35 cellular contexts compared by ENCODE assay signal in the genomic region with DNA sequence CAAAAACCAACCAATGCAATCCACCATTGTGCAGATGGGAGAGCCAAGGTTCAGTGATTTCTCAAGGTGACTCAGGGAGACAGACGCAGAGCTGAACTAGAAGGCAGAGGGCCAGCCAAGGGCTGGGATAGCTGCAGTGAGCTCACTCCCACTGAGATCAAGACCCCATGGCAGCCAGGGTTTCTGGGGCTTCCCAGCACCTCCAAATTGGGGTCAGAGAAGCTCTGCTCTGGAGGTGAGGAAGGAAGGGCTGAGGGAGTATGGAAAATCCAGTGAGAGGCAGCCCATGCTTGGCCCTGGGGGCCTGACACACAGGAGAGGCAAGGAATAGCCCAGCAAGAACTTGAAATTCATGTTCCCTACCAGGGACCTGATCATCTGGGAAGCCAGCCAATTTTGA.
"Had no signal": no experiment of that assay in that cellular context is flagged by ENCODE, and none has a peak within 500 bp of the region (broad histone marks: within the 10 kb centered on the region; RNA-seq: fewer than 3 reads in every experiment).

No MANE protein-coding gene starts in this region.

- H3K4me3 Mint-ChIP-seq: activated CD4-positive, alpha-beta memory T cell treated with anti-CD3 and anti-CD28 coated beads, Interleukin-2, amount 10 ng/mL, durations not matched to agents 7 days and 5 days; activated CD8-positive, alpha-beta memory T cell treated with anti-CD3 and anti-CD28 coated beads, Interleukin-2, amount 10 ng/mL, durations not matched to agents 7 days and 5 days; activated naive CD4-positive, alpha-beta T cell treated with anti-CD3 and anti-CD28 coated beads, Interleukin-2, amount 10 ng/mL, durations not matched to agents 7 days and 5 days; activated naive CD8-positive, alpha-beta T cell; activated naive CD8-positive, alpha-beta T cell treated with anti-CD3 and anti-CD28 coated beads, Interleukin-2, amount 50 U/mL, for 24 hours; brain; IgD-negative memory B cell; T-helper 1 cell treated with Interleukin-12 subunit alpha and Interleukin-12 subunit beta and Interleukin-4 antibody, amounts not matched to agents 30 μg/mL and 1 μg/mL, for 36 hours; T-helper 2 cell treated with Interferon-gamma antibody and Interleukin-4, amounts not matched to agents 5 μg/mL and 100 μg/mL, for 36 hours; WTC11 had no signal

- H3K9me3 Mint-ChIP-seq: activated CD4-positive, alpha-beta memory T cell treated with anti-CD3 and anti-CD28 coated beads, Interleukin-2, amount 10 ng/mL, durations not matched to agents 7 days and 5 days; activated naive CD4-positive, alpha-beta T cell treated with anti-CD3 and anti-CD28 coated beads, Interleukin-2, amount 10 ng/mL, durations not matched to agents 7 days and 5 days; activated naive CD8-positive, alpha-beta T cell treated with anti-CD3 and anti-CD28 coated beads, Interleukin-2, amount 50 U/mL, for 24 hours; T-helper 1 cell treated with Interleukin-12 subunit alpha and Interleukin-12 subunit beta and Interleukin-4 antibody, amounts not matched to agents 30 μg/mL and 1 μg/mL, for 36 hours; T-helper 2 cell treated with Interferon-gamma antibody and Interleukin-4, amounts not matched to agents 5 μg/mL and 100 μg/mL, for 36 hours; WTC11 had no signal

- H3K4me3 ChIP-seq: Peyer's patch, SJSA1 had no signal

- ATAC-seq: activated CD4-positive, CD25-positive, alpha-beta regulatory T cell treated with anti-CD3 and anti-CD28 coated beads, Interleukin-2, amount 50 U/mL, for 24 hours; activated CD8-positive, alpha-beta memory T cell treated with anti-CD3 and anti-CD28 coated beads, Interleukin-2, amount 10 ng/mL, durations not matched to agents 7 days and 5 days; activated naive CD8-positive, alpha-beta T cell treated with anti-CD3 and anti-CD28 coated beads, Interleukin-2, amount 50 U/mL, for 24 hours; PC-3; WTC11 had no signal

- DNase-seq: activated CD4-positive, alpha-beta memory T cell treated with anti-CD3 and anti-CD28 coated beads, Interleukin-2, amount 10 ng/mL, durations not matched to agents 7 days and 5 days; activated CD4-positive, alpha-beta T cell treated with anti-CD3 and anti-CD28 coated beads for 4 hours; activated CD8-positive, alpha-beta memory T cell treated with anti-CD3 and anti-CD28 coated beads for 24 hours; activated CD8-positive, alpha-beta memory T cell treated with anti-CD3 and anti-CD28 coated beads, Interleukin-2, amount 10 ng/mL, durations not matched to agents 7 days and 5 days; activated CD8-positive, alpha-beta memory T cell treated with anti-CD3 and anti-CD28 coated beads, Interleukin-2, amount 50 U/mL, for 48 hours; activated effector memory CD4-positive, alpha-beta T cell treated with Interleukin-2 at 50 U/mL for 16 hours; activated naive CD4-positive, alpha-beta T cell treated with anti-CD3 and anti-CD28 coated beads, Interleukin-2, amount 10 ng/mL, durations not matched to agents 7 days and 5 days; activated naive CD8-positive, alpha-beta T cell treated with anti-CD3 and anti-CD28 coated beads, Interleukin-2, amount 50 U/mL, for 24 hours; activated T-cell treated with anti-CD3 and anti-CD28 coated beads, Interleukin-2, amount 50 U/mL, for 48 hours; anterior cingulate cortex; central memory CD4-positive, alpha-beta T cell; Karpas-422; KBM-7; NCI-H1048; NCI-H1105 treated with DMSO at 0.1 percent for 48 hours; NCI-H1436 treated with DMSO at 0.1 percent for 48 hours; NCI-H187 treated with DMSO at 0.1 percent for 48 hours; NCI-H2081 treated with DMSO at 0.1 percent for 48 hours; NCI-H226; NCI-H446 treated with DMSO at 0.1 percent for 48 hours; NCI-H526; NCI-H748 treated with DMSO at 0.1 percent for 48 hours; NK-92 treated with Interleukin-12 subunit alpha and Interleukin-12 subunit beta, amount 100 ng/mL, for 24 hours; PC-3; RPMI8226; SHP77 treated with DMSO at 0.1 percent for 48 hours had no signal

- H3K27ac Mint-ChIP-seq: activated CD4-positive, alpha-beta memory T cell treated with anti-CD3 and anti-CD28 coated beads, Interleukin-2, amount 10 ng/mL, durations not matched to agents 7 days and 5 days; activated CD8-positive, alpha-beta memory T cell treated with anti-CD3 and anti-CD28 coated beads, Interleukin-2, amount 10 ng/mL, durations not matched to agents 7 days and 5 days; activated naive CD4-positive, alpha-beta T cell treated with anti-CD3 and anti-CD28 coated beads, Interleukin-2, amount 10 ng/mL, durations not matched to agents 7 days and 5 days; activated naive CD8-positive, alpha-beta T cell; activated naive CD8-positive, alpha-beta T cell treated with anti-CD3 and anti-CD28 coated beads, Interleukin-2, amount 50 U/mL, for 24 hours; brain; IgD-negative memory B cell; T-helper 1 cell treated with Interleukin-12 subunit alpha and Interleukin-12 subunit beta and Interleukin-4 antibody, amounts not matched to agents 30 μg/mL and 1 μg/mL, for 36 hours; T-helper 2 cell treated with Interferon-gamma antibody and Interleukin-4, amounts not matched to agents 5 μg/mL and 100 μg/mL, for 36 hours; WTC11 had no signal

- H3K36me3 Mint-ChIP-seq: activated CD8-positive, alpha-beta memory T cell treated with anti-CD3 and anti-CD28 coated beads, Interleukin-2, amount 10 ng/mL, durations not matched to agents 7 days and 5 days; activated naive CD4-positive, alpha-beta T cell treated with anti-CD3 and anti-CD28 coated beads, Interleukin-2, amount 10 ng/mL, durations not matched to agents 7 days and 5 days; activated naive CD8-positive, alpha-beta T cell; brain; IgD-negative memory B cell; WTC11 had no signal

- H3K27ac ChIP-seq: Peyer's patch, SJSA1 had no signal

- H3K4me1 Mint-ChIP-seq: activated naive CD8-positive, alpha-beta T cell treated with anti-CD3 and anti-CD28 coated beads, Interleukin-2, amount 50 U/mL, for 24 hours; brain; WTC11 had no signal
